Comparison of ENCODE assay signal across 24 cellular contexts in the genomic region with DNA sequence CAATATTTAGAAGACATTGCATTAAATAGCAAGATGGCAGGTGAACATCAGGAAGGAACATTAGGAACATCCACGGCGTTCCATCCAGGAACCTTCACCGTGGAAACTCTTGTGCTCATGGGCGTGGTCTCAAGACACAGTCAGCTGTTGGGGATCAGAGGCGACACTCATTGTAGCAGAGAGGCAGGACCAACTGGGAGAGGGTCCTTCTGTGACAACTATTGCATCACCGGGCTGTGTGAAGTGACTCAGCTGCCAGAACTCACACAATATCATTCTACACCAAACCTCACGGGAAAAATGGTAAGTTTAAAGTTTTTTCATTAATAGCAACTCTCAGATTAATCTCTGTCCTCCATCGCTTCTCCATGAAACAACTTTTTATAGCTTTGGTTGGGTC.
"Had no signal": no experiment of that assay in that cellular context is flagged by ENCODE, and none has a peak within 500 bp of the region (broad histone marks: within the 10 kb centered on the region; RNA-seq: fewer than 3 reads in every experiment).

No MANE protein-coding gene starts in this region.

- H3K27ac ChIP-seq: brain microvascular endothelial cell, cardiac muscle cell, PC-9, SK-N-MC, VCaP had no signal

- H3K9me3 ChIP-seq: MG63 had no signal

- DNase-seq: activated CD4-positive, alpha-beta memory T cell treated with anti-CD3 and anti-CD28 coated beads for 36 hours; activated CD4-positive, alpha-beta T cell treated with anti-CD3 and anti-CD28 coated beads, Interleukin-2, amount 10 ng/mL, durations not matched to agents 7 days and 5 days; activated CD4-positive, CD25-positive, alpha-beta regulatory T cell; activated CD8-positive, alpha-beta memory T cell treated with anti-CD3 and anti-CD28 coated beads for 24 hours; activated gamma-delta T cell; activated naive CD4-positive, alpha-beta T cell treated with anti-CD3 and anti-CD28 coated beads for 36 hours; activated T-cell treated with anti-CD3 and anti-CD28 coated beads, Interleukin-2, amount 50 U/mL, for 4 hours; amygdala; brain microvascular endothelial cell; MG63; NCI-H1092 treated with DMSO at 0.1 percent for 48 hours; NCI-H1417 treated with DMSO at 0.1 percent for 48 hours; NCI-H1694 treated with DMSO at 0.1 percent for 48 hours; NCI-H2029 treated with DMSO at 0.1 percent for 48 hours; NCI-H446; NCI-H524; PC-9; SIG-M5; T-cell; T-helper 2 cell; T1000 had no signal

- H2AFZ ChIP-seq: PC-9 had no signal

- H3K36me3 ChIP-seq: brain microvascular endothelial cell, cardiac muscle cell, MG63 had no signal

- H3K4me3 ChIP-seq: cardiac muscle cell, MG63, PC-9, SK-N-MC had no signal

- ATAC-seq: activated T-cell treated with anti-CD3 and anti-CD28 coated beads, Interleukin-2, amount 50 U/mL, for 4 hours; T-cell had no signal

- H3K4me2 ChIP-seq: PC-9 had no signal

- H3K27me3 ChIP-seq: brain microvascular endothelial cell, cardiac muscle cell had no signal
